ENCODE assay signal across 31 cellular contexts in the genomic region with DNA sequence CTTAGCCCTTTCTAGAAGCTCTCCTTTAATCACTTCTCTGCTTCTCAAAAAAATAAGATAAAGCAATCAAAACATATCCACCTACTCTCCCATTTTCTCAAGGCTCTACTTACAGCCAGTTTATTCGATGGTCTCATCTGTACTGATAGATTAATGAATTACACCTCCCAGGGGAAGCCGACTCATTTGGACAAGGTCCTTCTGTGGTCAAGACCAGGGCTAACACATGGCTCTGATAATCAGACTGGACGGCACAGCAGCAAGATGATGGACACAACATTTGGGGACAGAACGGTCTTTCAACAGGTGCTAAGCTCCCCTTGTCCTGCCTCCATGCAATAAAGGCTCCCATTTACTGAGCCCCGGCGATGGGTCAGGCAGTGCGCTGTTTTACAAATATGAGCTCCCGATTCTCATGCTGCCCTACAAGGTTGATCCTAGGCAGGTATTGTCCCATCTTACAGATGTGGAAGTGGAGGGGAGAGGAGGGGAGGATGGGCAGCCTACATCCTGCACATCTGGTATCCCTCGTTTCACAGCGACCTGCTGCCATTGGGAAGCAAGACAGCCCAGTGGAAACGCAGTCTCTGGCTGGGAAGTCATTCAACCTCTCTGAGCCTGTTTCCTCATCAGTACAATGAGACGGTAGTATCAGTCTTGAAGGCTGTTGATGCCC. TPM values are rescaled to one million over a fixed set of nuclear protein-coding genes. Genes with fewer than 3 reads are reported as not detected.
A peak's percentile ranks its signal among the peaks of the same experiment; 100 is the strongest.
DNase-seq lines count a peak whose midpoint lies in the region; ATAC-seq and TF ChIP-seq lines count a peak whose summit lies in the region.
"Had no signal": no experiment of that assay in that cellular context is flagged by ENCODE, and none has a peak within 500 bp of the region (broad histone marks: within the 10 kb centered on the region; RNA-seq: fewer than 3 reads in every experiment).

No MANE protein-coding gene starts in this region.

- H3K9ac ChIP-seq in mesenchymal stem cell (ENCODE audit: low read length), result no peak overlapping the region

- intact Hi-C loops in stomach (cut with DNase I; ENCODE audit: low total_unique reads), result no loop called here

- no peak for TF ChIP-seq POLR2A in stomach (IDR thresholded peaks at IDR 0.05)

- H3K36me3 ChIP-seq in mesenchymal stem cell (ENCODE audit: control insufficient read depth in 1 of 2, insufficient read depth in 2 of 2, low read depth in 1 of 2, low read length in 2 of 2) (no peaks in the 10 kb centered on the region), stomach (no peaks in the 10 kb centered on the region)
- H3K36me3 ChIP-seq: tibial artery had no signal

- no peak overlapping the region for H3K14ac ChIP-seq in mesenchymal stem cell (ENCODE audit: low read length in 2 of 2)

- H3K4me3 ChIP-seq in mesenchymal stem cell (ENCODE audit: insufficient read depth in 1 of 2, low read depth in 1 of 2, low read length in 2 of 2) (no peak overlapping the region), stomach (no peak overlapping the region)
- H3K4me3 ChIP-seq: dorsolateral prefrontal cortex, tibial artery had no signal

- H4K8ac ChIP-seq in mesenchymal stem cell (ENCODE audit: low read length), result peak overlapping the region; percentile 31

- H3K27ac Mint-ChIP-seq in T-helper 1 cell treated with Interleukin-12 subunit alpha and Interleukin-12 subunit beta and Interleukin-4 antibody, amounts not matched to agents 30 μg/mL and 1 μg/mL, for 36 hours, result peak overlapping the region; percentile 28
- H3K27ac Mint-ChIP-seq: activated naive CD4-positive, alpha-beta T cell treated with anti-CD3 and anti-CD28 coated beads, Interleukin-2, amount 50 U/mL, for 72 hours; activated T-helper 2 cell treated with anti-CD3 and anti-CD28 coated beads, Interferon-gamma antibody, Interleukin-2, Interleukin-4, amounts not matched to agents 10 μg/mL and 5 μg/mL and 100 μg/mL, durations not matched to agents 14 hours and 24 hours and 36 hours; WTC11 had no signal

- H2BK5ac ChIP-seq in mesenchymal stem cell (ENCODE audit: low read depth, low read length, poor library complexity, severe bottlenecking), result no peak overlapping the region

- H3K27me3 ChIP-seq in mesenchymal stem cell (ENCODE audit: control insufficient read depth in 1 of 2, insufficient read depth in 1 of 2, low read length in 2 of 2) (peaks cover 0 to 63% of the 10 kb centered on the region in 2 experiments), stomach (no peaks in the 10 kb centered on the region)
- H3K27me3 ChIP-seq: dorsolateral prefrontal cortex, tibial artery had no signal

- ATAC-seq in GM19467 (IDR thresholded peaks at IDR 0.05; ENCODE audit: unreplicated experiment), result no peak
- ATAC-seq: activated naive CD4-positive, alpha-beta T cell treated with anti-CD3 and anti-CD28 coated beads, Interleukin-2, amount 50 U/mL, for 72 hours; SK-N-SH treated with all-trans-retinoic acid at 6 μM for 48 hours; WTC11 had no signal

- no peak overlapping the region for H3K4ac ChIP-seq in mesenchymal stem cell (ENCODE audit: low read depth in 1 of 2, low read length in 2 of 2)

- no peak overlapping the region for H3K23ac ChIP-seq in mesenchymal stem cell (ENCODE audit: low read length in 2 of 2)

- no peak overlapping the region for H2AK5ac ChIP-seq in mesenchymal stem cell (ENCODE audit: low read length, severe bottlenecking)

- no peak for TF ChIP-seq CTCF in stomach (IDR thresholded peaks at IDR 0.05)
- no peak for TF ChIP-seq CTCF in GM10248 (IDR thresholded peaks at IDR 0.05; ENCODE audit: control extremely low read depth, extremely low read depth, low read depth, missing control alignments)

- no peaks in the 10 kb centered on the region for H3K36me3 Mint-ChIP-seq in T-helper 1 cell treated with Interleukin-12 subunit alpha and Interleukin-12 subunit beta and Interleukin-4 antibody, amounts not matched to agents 30 μg/mL and 1 μg/mL, for 36 hours (ENCODE audit: low read depth)
- H3K36me3 Mint-ChIP-seq: activated naive CD4-positive, alpha-beta T cell treated with anti-CD3 and anti-CD28 coated beads, Interleukin-2, amount 50 U/mL, for 72 hours; WTC11 had no signal

- H3K4me3 Mint-ChIP-seq in T-helper 1 cell treated with Interleukin-12 subunit alpha and Interleukin-12 subunit beta and Interleukin-4 antibody, amounts not matched to agents 30 μg/mL and 1 μg/mL, for 36 hours, result no peak overlapping the region
- H3K4me3 Mint-ChIP-seq: central memory CD8-positive, alpha-beta T cell; WTC11 had no signal

- DNase-seq in T-helper 1 cell (no peak), dermis blood vessel endothelial cell (peak; percentile 50), mesenchymal stem cell (peak; percentile 30), stomach (no peak), GM10248 (ENCODE audit: extremely low spot score) (no peak), AG08396 (ENCODE audit: low spot score) (no peak)
- DNase-seq: activated CD4-positive, alpha-beta T cell treated with anti-CD3 and anti-CD28 coated beads, Interleukin-2, amount 50 U/mL, for 4 hours; activated CD8-positive, alpha-beta memory T cell treated with anti-CD3 and anti-CD28 coated beads, Interleukin-2, amount 50 U/mL, for 4 hours; anterior cingulate cortex; dorsolateral prefrontal cortex; foreskin melanocyte; GF-D8; IMR-90; mammary epithelial cell; NCI-H2081 treated with DMSO at 0.1 percent for 48 hours; NCI-H774; nucleus accumbens; stimulated activated CD4-positive, alpha-beta T cell treated with anti-CD3 and anti-CD28 coated beads, Interleukin-12 subunit alpha, Interleukin-12 subunit beta, amount 100 ng/mL, for 4 hours; stimulated activated CD4-positive, alpha-beta T cell treated with anti-CD3 and anti-CD28 coated beads, Interleukin-4, amount 100 ng/mL, for 24 hours; stimulated activated naive CD4-positive, alpha-beta T cell treated with Interleukin-2 at 50 U/mL for 16 hours; tibial artery had no signal

- no peak overlapping the region for H4K91ac ChIP-seq in mesenchymal stem cell (ENCODE audit: low read length)

- H2BK15ac ChIP-seq in mesenchymal stem cell (ENCODE audit: low read depth, poor library complexity, severe bottlenecking), result no peak overlapping the region

- H3K4me1 ChIP-seq in mesenchymal stem cell (ENCODE audit: control insufficient read depth, insufficient read depth, low read depth, low read length), result peaks cover 22% of the 10 kb centered on the region
- peaks cover 0 to 12% (median 3%) of the 10 kb centered on the region in 4 donors for H3K4me1 ChIP-seq in stomach

- H3K79me1 ChIP-seq in mesenchymal stem cell (replicated peaks; ENCODE audit: low read length, poor library complexity, severe bottlenecking), result no peaks in the 10 kb centered on the region

- H3K27ac ChIP-seq in mesenchymal stem cell (ENCODE audit: low read length, poor library complexity, severe bottlenecking) (no peak overlapping the region), stomach (peak overlapping the region in 4 of 5 donors; percentile 14 to 48 (median 30))
- H3K27ac ChIP-seq: 22Rv1, epithelial cell of prostate, RWPE1, tibial artery had no signal

- CTCF ChIA-PET in GM10248 (lab: Yijun Ruan, JAX), result no interaction called here

- no peak overlapping the region for H3K4me2 ChIP-seq in mesenchymal stem cell (ENCODE audit: low read length, poor library complexity, severe bottlenecking)

- H3K4me1 Mint-ChIP-seq in T-helper 1 cell treated with Interleukin-12 subunit alpha and Interleukin-12 subunit beta and Interleukin-4 antibody, amounts not matched to agents 30 μg/mL and 1 μg/mL, for 36 hours (ENCODE audit: low read depth), result peaks cover 24% of the 10 kb centered on the region

- peaks cover 10% of the 10 kb centered on the region for H3K27me3 Mint-ChIP-seq in T-helper 1 cell treated with Interleukin-12 subunit alpha and Interleukin-12 subunit beta and Interleukin-4 antibody, amounts not matched to agents 30 μg/mL and 1 μg/mL, for 36 hours (ENCODE audit: low read depth)

- no peaks in the 10 kb centered on the region for H3K9me3 Mint-ChIP-seq in T-helper 1 cell treated with Interleukin-12 subunit alpha and Interleukin-12 subunit beta and Interleukin-4 antibody, amounts not matched to agents 30 μg/mL and 1 μg/mL, for 36 hours
- H3K9me3 Mint-ChIP-seq: activated naive CD4-positive, alpha-beta T cell treated with anti-CD3 and anti-CD28 coated beads, Interleukin-2, amount 50 U/mL, for 72 hours; activated T-helper 2 cell treated with anti-CD3 and anti-CD28 coated beads, Interferon-gamma antibody, Interleukin-2, Interleukin-4, amounts not matched to agents 10 μg/mL and 5 μg/mL and 100 μg/mL, durations not matched to agents 14 hours and 24 hours and 36 hours; central memory CD8-positive, alpha-beta T cell; WTC11 had no signal

- TF ChIP-seq EP300 in stomach (IDR thresholded peaks at IDR 0.05), result no peak

- H2AFZ ChIP-seq in mesenchymal stem cell (ENCODE audit: low read depth, low read length), result no peak overlapping the region

- H3K9me3 ChIP-seq in mesenchymal stem cell (ENCODE audit: control insufficient read depth, low read length) (no peaks in the 10 kb centered on the region), stomach (no peaks in the 10 kb centered on the region)
- H3K9me3 ChIP-seq: tibial artery had no signal

- H2BK12ac ChIP-seq in mesenchymal stem cell (ENCODE audit: low read length in 2 of 2), result peak overlapping the region; percentile 25 to 64

- 89% methylated on average over 12 of the region's 12 CpGs for WGBS in mesenchymal stem cell
- WGBS in stomach, 5 donors, result 86 to 93% (median 88%) methylated on average over 12 of the region's 12 CpGs

- no peak overlapping the region for H3K18ac ChIP-seq in mesenchymal stem cell (ENCODE audit: low read depth in 1 of 2, low read length in 2 of 2)

- no peak overlapping the region for H2BK120ac ChIP-seq in mesenchymal stem cell (ENCODE audit: low read depth, low read length)

- POLR2A ChIA-PET in GM10248 (lab: Yijun Ruan, JAX), result no interaction called here

RNA-seq across cellular contexts. Expression of a gene that starts 15.7 kb away (rescaled TPM):
- total RNA-seq in dermis blood vessel endothelial cell, result 12.9 and 14.0 TPM in 2 replicates
- 0.12 TPM for polyA plus RNA-seq in mesenchymal stem cell (2013, experiment 1 of 2)
- 0.14 TPM for polyA plus RNA-seq in mesenchymal stem cell (2013, experiment 2 of 2)
- 10 to 100 TPM in 2 of 5 donors, 1 to 10 TPM in 2, not detected in 1; 1.2 to 15.9 (median 6.7) TPM for total RNA-seq in stomach
- 1 to 10 TPM; 1.5 to 2.4 (median 1.7) TPM for polyA plus RNA-seq in stomach
- total RNA-seq: IMR-90 had no signal

RNA-seq across cellular contexts. Expression of a gene that starts 51.0 kb away (rescaled TPM):
- total RNA-seq in dermis blood vessel endothelial cell (21.3 and 26.9 TPM in 2 replicates), stomach (10 to 100 TPM in 2 of 5 donors, 1 to 10 TPM in 1, under 1 TPM in 1, not detected in 1; 0.87 to 19.6 (median 7.8) TPM)
- polyA plus RNA-seq in mesenchymal stem cell (2013, experiment 1 of 2), result 33.0 TPM
- 34.8 TPM for polyA plus RNA-seq in mesenchymal stem cell (2013, experiment 2 of 2)
- 10 to 100 TPM; 17.1 to 33.7 (median 18.4) TPM for polyA plus RNA-seq in stomach

Comparison
In these comparisons a context has a peak if more than half of its experiments do, and no peak if none do; other contexts are left out.
1. DNase-seq: peak in dermis blood vessel endothelial cell (single experiment) and mesenchymal stem cell (single experiment); none in T-helper 1 cell (0 of 5), stomach (single experiment), GM10248 (single experiment) and AG08396 (single experiment).